1 cellular context compared by ENCODE assay signal in the genomic region with DNA sequence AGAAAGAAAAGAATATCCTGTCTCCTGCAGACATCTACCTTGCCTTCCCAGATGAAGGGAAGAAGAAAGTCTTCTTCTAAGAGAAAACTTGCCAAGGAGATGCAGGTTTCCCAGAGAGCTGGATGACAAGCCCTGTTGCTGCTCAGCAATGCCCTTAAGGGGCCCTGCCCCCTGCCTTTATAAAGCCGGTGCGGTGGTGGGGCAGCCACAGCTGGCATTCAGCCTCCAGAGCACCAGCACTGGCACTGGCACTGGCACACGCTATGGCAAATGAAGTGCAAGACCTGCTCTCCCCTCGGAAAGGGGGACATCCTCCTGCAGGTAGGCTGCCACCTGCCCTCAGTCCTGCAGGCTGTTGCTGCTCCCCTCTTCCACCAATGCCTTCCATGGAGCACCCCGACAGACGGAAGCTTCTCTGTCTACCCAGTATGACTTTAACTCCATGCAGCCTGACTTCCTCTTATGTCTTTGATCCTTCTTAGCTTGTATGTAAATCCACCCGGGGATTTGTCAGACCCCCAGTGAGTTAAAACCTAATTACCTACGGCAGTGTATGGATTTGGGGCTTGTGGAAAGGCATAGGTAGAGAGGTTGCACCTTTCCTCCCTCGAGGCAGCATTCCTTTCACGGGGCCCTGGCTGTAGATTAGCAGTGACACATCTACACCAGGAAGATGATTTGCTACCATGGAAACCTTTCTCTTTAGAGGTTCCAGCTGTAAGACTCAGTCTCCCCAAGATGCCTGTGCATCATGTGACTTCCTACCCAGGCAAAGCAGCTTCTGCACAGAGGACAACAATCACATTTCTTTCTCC.
TF ChIP-seq lines count a peak whose summit lies in the region.

A gene with protein sequence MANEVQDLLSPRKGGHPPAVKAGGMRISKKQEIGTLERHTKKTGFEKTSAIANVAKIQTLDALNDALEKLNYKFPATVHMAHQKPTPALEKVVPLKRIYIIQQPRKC (plus strand): TSS at position 208 of the 815 bp plus-strand sequence. CDS start 56 bp downstream, at position 264.

TF ChIP-seq in HepG2, 621 proteins besides CTCF, POLR2A, EP300 and RAD21:
- TF ChIP-seq, protein P1, sequence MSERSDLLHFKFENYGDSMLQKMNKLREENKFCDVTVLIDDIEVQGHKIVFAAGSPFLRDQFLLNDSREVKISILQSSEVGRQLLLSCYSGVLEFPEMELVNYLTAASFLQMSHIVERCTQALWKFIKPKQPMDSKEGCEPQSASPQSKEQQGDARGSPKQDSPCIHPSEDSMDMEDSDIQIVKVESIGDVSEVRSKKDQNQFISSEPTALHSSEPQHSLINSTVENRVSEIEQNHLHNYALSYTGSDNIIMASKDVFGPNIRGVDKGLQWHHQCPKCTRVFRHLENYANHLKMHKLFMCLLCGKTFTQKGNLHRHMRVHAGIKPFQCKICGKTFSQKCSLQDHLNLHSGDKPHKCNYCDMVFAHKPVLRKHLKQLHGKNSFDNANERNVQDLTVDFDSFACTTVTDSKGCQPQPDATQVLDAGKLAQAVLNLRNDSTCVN (CRISPR knock-in tag; IDR thresholded peaks at IDR 0.05; ENCODE audit: borderline replicate concordance) = no peak
- TF ChIP-seq ZNF709 (CRISPR knock-in tag; IDR thresholded peaks at IDR 0.05) (no peak), ETV6 (CRISPR knock-in tag; conservative IDR thresholded peaks at IDR 0.05) (no peak), ZNF331 (CRISPR knock-in tag; IDR thresholded peaks at IDR 0.05) (no peak), AGO2 (optimal IDR thresholded peaks at IDR 0.05; ENCODE audit: low read depth, low read length) (no peak), TBX2 (CRISPR knock-in tag; IDR thresholded peaks at IDR 0.05; ENCODE audit: borderline replicate concordance) (no peak), TFE3 (CRISPR knock-in tag; IDR thresholded peaks at IDR 0.05) (no peak), ZSCAN5A (CRISPR knock-in tag; IDR thresholded peaks at IDR 0.05; ENCODE audit: borderline replicate concordance) (no peak), ZNF691 (CRISPR knock-in tag; IDR thresholded peaks at IDR 0.05; ENCODE audit: borderline replicate concordance, low read depth) (no peak), CCDC6 (CRISPR knock-in tag; IDR thresholded peaks at IDR 0.05) (no peak), KMT2B (CRISPR knock-in tag; IDR thresholded peaks at IDR 0.05) (no peak), ZNF484 (CRISPR knock-in tag; IDR thresholded peaks at IDR 0.05; ENCODE audit: borderline replicate concordance, low read depth) (no peak), ZNF564 (CRISPR knock-in tag; IDR thresholded peaks at IDR 0.05) (no peak)
